1 cellular context compared by ENCODE assay signal in genomic region chrX:80879143-80879542, GRCh38.
TF ChIP-seq lines count a peak whose summit lies in the region.

No MANE protein-coding gene starts in this region.

TF ChIP-seq in HepG2, 621 proteins besides CTCF, POLR2A, EP300 and RAD21 (continued from another document):
- no peak for TF ChIP-seq ZXDC (CRISPR knock-in tag; IDR thresholded peaks at IDR 0.05)
- no peak for TF ChIP-seq ADNP (CRISPR knock-in tag; IDR thresholded peaks at IDR 0.05)
- TF ChIP-seq ZNF709 (CRISPR knock-in tag; IDR thresholded peaks at IDR 0.05) = no peak
- TF ChIP-seq ZNF546 (CRISPR knock-in tag; conservative IDR thresholded peaks at IDR 0.05) = no peak
- TF ChIP-seq ZNF547 (CRISPR knock-in tag; IDR thresholded peaks at IDR 0.05) = no peak
- TF ChIP-seq BRCA1 (CRISPR knock-in tag; IDR thresholded peaks at IDR 0.05) = no peak
- no peak for TF ChIP-seq CBX5 (CRISPR knock-in tag; IDR thresholded peaks at IDR 0.05; ENCODE audit: borderline replicate concordance)
- TF ChIP-seq NFRKB (IDR thresholded peaks at IDR 0.05) = no peak
